1 cellular context compared by ENCODE assay signal in genomic region chr19:1490311-1491113, GRCh38.
TF ChIP-seq lines count a peak whose summit lies in the region.

Gene PCSK4, minus strand, starts transcription at chr19:1490350. Its CDS starts 4 bp downstream, at chr19:1490346.

TF ChIP-seq in GM12878, 131 proteins besides CTCF, POLR2A, EP300 and RAD21 (continued from another document):
- no peak for TF ChIP-seq POU2F2 (IDR thresholded peaks at IDR 0.05; ENCODE audit: borderline replicate concordance, low read depth, low read length)
- TF ChIP-seq PML (IDR thresholded peaks at IDR 0.05; ENCODE audit: low read length), result no peak
- peak; percentile 67 for TF ChIP-seq SMARCA5 (IDR thresholded peaks at IDR 0.05)
- no peak for TF ChIP-seq ZNF274 (IDR thresholded peaks at IDR 0.05; ENCODE audit: insufficient read depth, insufficient read length)
- no peak for TF ChIP-seq ATF3 (IDR thresholded peaks at IDR 0.05; ENCODE audit: borderline replicate concordance, extremely low read depth, low read depth, low read length)
- peak; percentile 65; the same call in 1 of the 2 replicates for TF ChIP-seq MLLT1 (IDR thresholded peaks at IDR 0.05)
- TF ChIP-seq RELA (IDR thresholded peaks at IDR 0.05; ENCODE audit: borderline replicate concordance, partially characterized antibody), result peak; percentile 73
- TF ChIP-seq CREB1 (IDR thresholded peaks at IDR 0.05; ENCODE audit: low read depth), result peak; percentile 59; the same call in 1 of the 2 replicates
- TF ChIP-seq IRF4 (IDR thresholded peaks at IDR 0.05; ENCODE audit: low read depth, low read length), result 0 out of 2 replicates have a peak, but pooled peaks have one; percentile 19
- peak; percentile 35 for TF ChIP-seq FOS (IDR thresholded peaks at IDR 0.05; ENCODE audit: borderline replicate concordance, extremely low read depth, insufficient read length)
- no peak for TF ChIP-seq ZBTB4 (CRISPR knock-in tag; IDR thresholded peaks at IDR 0.05)
- TF ChIP-seq KLF5 (IDR thresholded peaks at IDR 0.05; ENCODE audit: partially characterized antibody), result peak; percentile 97
- TF ChIP-seq CHD1 (IDR thresholded peaks at IDR 0.05; ENCODE audit: low read depth, low read length), result peak; percentile 90
- TF ChIP-seq KDM1A (IDR thresholded peaks at IDR 0.05; ENCODE audit: borderline replicate concordance), result no peak
- TF ChIP-seq ZNF207 (IDR thresholded peaks at IDR 0.05; ENCODE audit: borderline replicate concordance), result peak; percentile 69; the same call in 1 of the 2 replicates
- TF ChIP-seq ZZZ3 (IDR thresholded peaks at IDR 0.05; ENCODE audit: control insufficient read depth, insufficient read length, low read depth), result no peak
- no peak for TF ChIP-seq ASH2L (IDR thresholded peaks at IDR 0.05; ENCODE audit: borderline replicate concordance, low read depth)
- no peak for TF ChIP-seq SUPT20H (IDR thresholded peaks at IDR 0.05; ENCODE audit: borderline replicate concordance, control insufficient read depth, low read depth, low read length)
- TF ChIP-seq PRDM15 (CRISPR knock-in tag; IDR thresholded peaks at IDR 0.05), result no peak
